In genomic region chr17:76710863-76711611, GRCh38 we compare ENCODE assay signal across 9 cellular contexts. TPM values are rescaled to one million over a fixed set of nuclear protein-coding genes. Genes with fewer than 3 reads are reported as not detected.
DNase-seq lines count a peak whose midpoint lies in the region; ATAC-seq and TF ChIP-seq lines count a peak whose summit lies in the region.
"Had no signal": no experiment of that assay in that cellular context is flagged by ENCODE, and none has a peak within 500 bp of the region (broad histone marks: within the 10 kb centered on the region; RNA-seq: fewer than 3 reads in every experiment).

A gene with protein sequence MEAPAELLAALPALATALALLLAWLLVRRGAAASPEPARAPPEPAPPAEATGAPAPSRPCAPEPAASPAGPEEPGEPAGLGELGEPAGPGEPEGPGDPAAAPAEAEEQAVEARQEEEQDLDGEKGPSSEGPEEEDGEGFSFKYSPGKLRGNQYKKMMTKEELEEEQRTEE (minus strand): TSS chr17:76710965. CDS start chr17:76710946, 19 bp downstream.

- peaks cover 10% of the 10 kb centered on the region for H3K4me1 ChIP-seq in mesendoderm (ENCODE audit: control insufficient read depth, low read depth, low read length)

- peak; percentile 60 to 73 (median 61) for DNase-seq in NCI-H1417 (lab: John Stamatoyannopoulos, UW)
- DNase-seq in NCI-H1417 treated with DMSO at 0.1 percent for 48 hours (lab: John Stamatoyannopoulos, UW), result no peak
- DNase-seq in NCI-H2227 treated with DMSO at 0.1 percent for 48 hours (lab: John Stamatoyannopoulos, UW), result peak; percentile 61
- DNase-seq in activated CD8-positive, alpha-beta memory T cell treated with anti-CD3 and anti-CD28 coated beads, Interleukin-2, amount 50 U/mL, for 48 hours, result peak; percentile 78
- peak; percentile 65 for DNase-seq in endothelial cell (ENCODE audit: low spot score)
- DNase-seq in mesendoderm, result peak; percentile 63
- DNase-seq in stimulated activated CD8-positive, alpha-beta memory T cell treated with anti-CD3 and anti-CD28 coated beads, Interleukin-4, amount 100 ng/mL, for 48 hours, result peak; percentile 78

- peaks cover 18% of the 10 kb centered on the region for H3K4me1 Mint-ChIP-seq in endothelial cell (ENCODE audit: unreplicated experiment)

- H3K27ac Mint-ChIP-seq in endothelial cell (ENCODE audit: unreplicated experiment), result peak within 1 kb of the TSS; percentile 13

- peaks cover 1% of the 10 kb centered on the region for H3K36me3 ChIP-seq in mesendoderm (ENCODE audit: control insufficient read depth, insufficient read depth, low read length)

- H2AK5ac ChIP-seq in mesendoderm (ENCODE audit: low read length), result no peak within 1 kb of the TSS

- H3K18ac ChIP-seq in mesendoderm (ENCODE audit: low read length), result no peak within 1 kb of the TSS

- H4K8ac ChIP-seq in mesendoderm (ENCODE audit: low read depth, low read length), result no peak within 1 kb of the TSS

- WGBS in mesendoderm (ENCODE audit: extremely low coverage, insufficient coverage, low lambda C conversion rate), result no CpG with 5 or more reads among the region's 56 CpGs

- no peaks in the 10 kb centered on the region for H3K79me2 ChIP-seq in mesendoderm (ENCODE audit: control insufficient read depth, insufficient read depth, low read length)

- peaks cover 24% of the 10 kb centered on the region for H3K36me3 Mint-ChIP-seq in endothelial cell (ENCODE audit: low read depth, unreplicated experiment)

- no peak within 1 kb of the TSS for H2BK120ac ChIP-seq in mesendoderm (ENCODE audit: low read depth, low read length)

- H3K56ac ChIP-seq in mesendoderm (ENCODE audit: low read length), result peak within 1 kb of the TSS; percentile 88

- no peak for TF ChIP-seq CTCF in endothelial cell (IDR thresholded peaks at IDR 0.05; ENCODE audit: unreplicated experiment)

- H3K4me2 ChIP-seq in mesendoderm (ENCODE audit: low read length), result peak within 1 kb of the TSS; percentile 61

- no peak within 1 kb of the TSS for H2BK5ac ChIP-seq in mesendoderm (ENCODE audit: low read length)

- no peak for ATAC-seq in GM18867 (IDR thresholded peaks at IDR 0.05; ENCODE audit: unreplicated experiment)

- H3K4ac ChIP-seq in mesendoderm (ENCODE audit: low read depth, low read length), result no peak within 1 kb of the TSS

- peaks cover 6% of the 10 kb centered on the region for H3K27me3 Mint-ChIP-seq in endothelial cell (ENCODE audit: unreplicated experiment)

- peaks cover 3% of the 10 kb centered on the region for H3K27me3 ChIP-seq in mesendoderm (ENCODE audit: insufficient read depth, low read length, poor library complexity)

- H3K4me3 Mint-ChIP-seq in endothelial cell (ENCODE audit: unreplicated experiment), result peak within 1 kb of the TSS; percentile 89

- H3K9ac ChIP-seq in mesendoderm (ENCODE audit: low read length), result peak within 1 kb of the TSS; percentile 74

- H3K23ac ChIP-seq in mesendoderm (ENCODE audit: low read length), result peak within 1 kb of the TSS; percentile 24

- H3K27ac ChIP-seq in mesendoderm (ENCODE audit: low read depth, low read length), result no peak within 1 kb of the TSS
- H3K27ac ChIP-seq: C4-2B had no signal

- H4K5ac ChIP-seq in mesendoderm (ENCODE audit: low read length), result no peak within 1 kb of the TSS

- no peak within 1 kb of the TSS for H2BK15ac ChIP-seq in mesendoderm (replicated peaks; ENCODE audit: low read depth)

- H3K9me3 Mint-ChIP-seq in endothelial cell (ENCODE audit: unreplicated experiment), result no peaks in the 10 kb centered on the region

- H3K79me1 ChIP-seq in mesendoderm (ENCODE audit: low read length), result no peaks in the 10 kb centered on the region

- peak within 1 kb of the TSS; percentile 30 for H3K4me3 ChIP-seq in mesendoderm (ENCODE audit: low read length)

RNA-seq across cellular contexts. Expression of the gene that starts here (rescaled TPM):
- total RNA-seq in endothelial cell (ENCODE audit: unreplicated experiment), result 51.6 TPM
- polyA plus RNA-seq in mesendoderm (2013, experiment 1 of 2), result 10.2 TPM
- 10.9 TPM for polyA plus RNA-seq in mesendoderm (2013, experiment 2 of 2)
